In the genomic region with DNA sequence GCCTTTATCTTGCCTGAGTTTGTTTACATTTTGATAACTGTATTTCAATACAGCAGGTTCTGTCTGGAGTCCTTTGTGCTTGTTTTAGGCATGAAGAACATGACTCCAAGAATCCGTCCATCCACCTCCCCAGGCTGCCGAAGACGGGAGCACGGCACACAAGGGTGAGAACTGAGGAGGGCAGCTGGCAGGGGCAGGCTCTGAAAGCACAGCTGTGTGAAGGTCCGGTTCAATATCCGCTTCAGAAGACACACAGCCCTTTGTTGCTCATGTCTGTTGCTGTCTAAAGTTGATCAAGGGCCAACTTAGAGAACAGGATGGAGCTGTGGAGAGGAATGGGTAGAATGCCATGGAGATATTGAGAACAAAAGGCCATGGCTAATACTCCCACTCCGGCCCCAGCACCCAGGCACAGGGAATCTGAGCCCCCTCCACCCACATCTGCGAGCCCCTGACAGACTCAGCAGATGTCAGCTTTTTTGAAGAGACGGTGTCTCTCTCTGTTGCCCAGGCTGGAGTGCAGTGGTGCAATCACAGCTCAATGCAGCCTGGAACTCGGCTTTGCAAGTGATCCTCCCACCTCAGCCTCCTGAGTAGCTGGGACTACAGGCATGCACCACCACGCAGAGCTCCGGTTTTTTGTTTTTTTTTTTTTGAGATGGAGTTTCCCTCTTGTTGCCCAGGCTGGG, we compare ENCODE assay signal across 13 cellular contexts. TPM values are rescaled to one million over a fixed set of nuclear protein-coding genes. Genes with fewer than 3 reads are reported as not detected.
DNase-seq lines count a peak whose midpoint lies in the region; ATAC-seq and TF ChIP-seq lines count a peak whose summit lies in the region.
"Had no signal": no experiment of that assay in that cellular context is flagged by ENCODE, and none has a peak within 500 bp of the region (broad histone marks: within the 10 kb centered on the region; RNA-seq: fewer than 3 reads in every experiment).

No MANE protein-coding gene starts in this region.

- H3K27ac ChIP-seq in OCI-LY3 (ENCODE audit: low read length) (peak overlapping the region; percentile 18), aorta (ENCODE audit: low read depth in 1 of 2, low read length in 2 of 2) (no peak overlapping the region)

- H4K20me1 ChIP-seq in OCI-LY3 (ENCODE audit: insufficient read depth, low read length) = no peaks in the 10 kb centered on the region

- no peaks in the 10 kb centered on the region for H3K27me3 ChIP-seq in OCI-LY3 (ENCODE audit: low read depth, low read length)
- no peaks in the 10 kb centered on the region for H3K27me3 ChIP-seq in aorta (ENCODE audit: control insufficient read depth in 1 of 2, insufficient read depth in 2 of 2, low read length in 1 of 2)
- H3K27me3 ChIP-seq: Peyer's patch had no signal

- 0 out of 2 replicates have a peak overlapping the region, but pooled peaks have one; percentile 13 for H2AFZ ChIP-seq in OCI-LY3 (ENCODE audit: low read depth, low read length)

- DNase-seq in dermis blood vessel endothelial cell (peak; percentile 13), middle frontal gyrus (ENCODE audit: extremely low spot score, low spot score) (peak; percentile 74), superior temporal gyrus (ENCODE audit: extremely low spot score) (peak; percentile 95), NCI-H2171 treated with DMSO at 0.1 percent for 48 hours (lab: John Stamatoyannopoulos, UW) (no peak), NCI-H2107 (lab: John Stamatoyannopoulos, UW) (no peak), GM19238 (ENCODE audit: insufficient read length, low spot score) (no peak), aorta (no peak)
- DNase-seq: activated CD4-positive, alpha-beta T cell treated with anti-CD3 and anti-CD28 coated beads, Interleukin-2, amount 50 U/mL, for 4 hours; activated naive CD4-positive, alpha-beta T cell; cortex of kidney; NCI-H2227 treated with DMSO at 0.1 percent for 48 hours had no signal

- intact Hi-C loops in aorta (cut with DNase I) = loop anchor here in 1 of 2 donors (10.0 kb wide), 1 partner anchor 52 kb away; no protein-coding TSS in a partner anchor

- H3K4me1 ChIP-seq in OCI-LY3 (ENCODE audit: low read length) = peaks cover 35% of the 10 kb centered on the region
- no peaks in the 10 kb centered on the region for H3K4me1 ChIP-seq in aorta (ENCODE audit: control insufficient read depth in 1 of 2, insufficient read depth in 2 of 2, low read length in 2 of 2)

- ATAC-seq in aorta (ENCODE audit: low FRiP score) = no peak

- no peaks in the 10 kb centered on the region for H3K79me2 ChIP-seq in OCI-LY3 (ENCODE audit: low read length)

- H3K4me3 ChIP-seq in OCI-LY3 (ENCODE audit: low read length) = peak overlapping the region; percentile 45
- H3K4me3 ChIP-seq in aorta (ENCODE audit: low read length in 2 of 2) = no peak overlapping the region
- H3K4me3 ChIP-seq: Peyer's patch had no signal

- no peak for TF ChIP-seq CTCF in OCI-LY3 (IDR thresholded peaks at IDR 0.05; ENCODE audit: low read depth, low read length)

- H3K9ac ChIP-seq in OCI-LY3 (ENCODE audit: low read length) = peak overlapping the region; percentile 16; the same call in 1 of the 2 replicates

- 33 to 36% methylated on average over 12 of the region's 12 CpGs for WGBS in aorta, 2 donors

- H3K36me3 ChIP-seq in OCI-LY3 (replicated peaks; ENCODE audit: low read depth, low read length) (no peaks in the 10 kb centered on the region), aorta (ENCODE audit: control insufficient read depth in 1 of 2, insufficient read depth in 2 of 2, low read length in 1 of 2) (no peaks in the 10 kb centered on the region)
- H3K36me3 ChIP-seq: Peyer's patch had no signal

- H3K9me3 ChIP-seq in OCI-LY3 (ENCODE audit: insufficient read depth, low read length) (no peaks in the 10 kb centered on the region), aorta (ENCODE audit: control insufficient read depth, low read length) (no peaks in the 10 kb centered on the region)
- H3K9me3 ChIP-seq: Peyer's patch had no signal

- H3K4me2 ChIP-seq in OCI-LY3 (ENCODE audit: low read length) = peak overlapping the region; percentile 74

RNA-seq across cellular contexts. Expression of a gene that starts 58.5 kb away (rescaled TPM):
- total RNA-seq in dermis blood vessel endothelial cell (22.8 and 23.0 TPM in 2 replicates), aorta (10 to 100 TPM; 18.3 to 21.2 TPM)
- 10 to 100 TPM in 1 of 2 donors, 1 to 10 TPM in 1; 7.1 to 12.0 TPM for polyA plus RNA-seq in aorta

Comparison
In these comparisons a context has a peak if more than half of its experiments do, and no peak if none do; other contexts are left out.
1. DNase-seq: peak in dermis blood vessel endothelial cell (single experiment), middle frontal gyrus (single experiment) and superior temporal gyrus (single experiment); none in NCI-H2171 treated with DMSO at 0.1 percent for 48 hours (single experiment), NCI-H2107 (single experiment), GM19238 (single experiment) and aorta (0 of 2).